Comparison of ENCODE assay signal across 8 cellular contexts in genomic region chr1:52601976-52602327, GRCh38. TPM values are rescaled to one million over a fixed set of nuclear protein-coding genes. Genes with fewer than 3 reads are reported as not detected.
A peak's percentile ranks its signal among the peaks of the same experiment; 100 is the strongest.
DNase-seq lines count a peak whose midpoint lies in the region; ATAC-seq and TF ChIP-seq lines count a peak whose summit lies in the region.

No MANE protein-coding gene starts in this region.

- peak overlapping the region; percentile 69 for H3K27ac ChIP-seq in CD4-positive, alpha-beta memory T cell (ENCODE audit: low read depth, low read length)
- H3K27ac ChIP-seq in RWPE2 (ENCODE audit: poor library complexity, severe bottlenecking) (no peak overlapping the region), osteoblast (ENCODE audit: low read depth, low read length) (peak overlapping the region; percentile 68)

- H3K4me3 Mint-ChIP-seq in CD4-positive, alpha-beta memory T cell: peak overlapping the region; percentile 60 to 91 (median 86)

- H3K36me3 Mint-ChIP-seq in CD4-positive, alpha-beta memory T cell: peaks cover 11 to 19% of the 10 kb centered on the region in 2 donors

- H4K20me1 ChIP-seq in osteoblast (ENCODE audit: insufficient read depth, low read length): no peaks in the 10 kb centered on the region

- peaks cover 0 to 2% (median 0%) of the 10 kb centered on the region in 8 donors for H3K9me3 Mint-ChIP-seq in CD4-positive, alpha-beta memory T cell

- intact Hi-C loops in CD4-positive, alpha-beta memory T cell (cut with micrococcal nuclease): loop anchor here (1.0 to 10.0 kb wide), 4 partner anchors 35 to 178 kb away; partner anchors contain the start of gene TUT4

- DNase-seq in CD4-positive, alpha-beta memory T cell: no peak
- DNase-seq in RWPE2 (ENCODE audit: low spot score): no peak
- no peak for DNase-seq in fibroblast of mammary gland (ENCODE audit: low read depth)
- no peak for DNase-seq in osteoblast (ENCODE audit: insufficient read length, low spot score, missing footprints)
- no peak for DNase-seq in activated gamma-delta T cell (lab: John Stamatoyannopoulos, UW)

- H3K36me3 ChIP-seq in CD4-positive, alpha-beta memory T cell (ENCODE audit: insufficient read depth, low read length): peaks cover 7% of the 10 kb centered on the region
- H3K36me3 ChIP-seq in RWPE2 (ENCODE audit: low read depth) (no peaks in the 10 kb centered on the region), osteoblast (ENCODE audit: insufficient read depth, low read length) (peaks cover 2% of the 10 kb centered on the region)

- no peaks in the 10 kb centered on the region for H3K9me3 ChIP-seq in CD4-positive, alpha-beta memory T cell (ENCODE audit: control insufficient read depth in 1 of 2, low read length in 2 of 2)
- H3K9me3 ChIP-seq in RWPE2 (ENCODE audit: severe bottlenecking): no peaks in the 10 kb centered on the region
- no peaks in the 10 kb centered on the region for H3K9me3 ChIP-seq in osteoblast (ENCODE audit: low read depth, low read length)

- TF ChIP-seq CTCF in RWPE2 (IDR thresholded peaks at IDR 0.05; ENCODE audit: poor library complexity, severe bottlenecking) (no peak), fibroblast of mammary gland (conservative IDR thresholded peaks at IDR 0.05; ENCODE audit: control insufficient read depth, insufficient read depth, low read depth, low read length) (no peak), osteoblast (IDR thresholded peaks at IDR 0.05; ENCODE audit: extremely low read depth, low read depth, low read length) (no peak)

- H3K4me3 ChIP-seq in CD4-positive, alpha-beta memory T cell (ENCODE audit: low read length in 2 of 2): peak overlapping the region; percentile 53 to 60
- peak overlapping the region; percentile 27 for H3K4me3 ChIP-seq in RWPE2 (ENCODE audit: severe bottlenecking)
- peak overlapping the region; percentile 40 for H3K4me3 ChIP-seq in fibroblast of mammary gland (ENCODE audit: control insufficient read depth, low read depth, low read length)
- H3K4me3 ChIP-seq in osteoblast (ENCODE audit: insufficient read depth, low read length): peak overlapping the region; percentile 71

- H3K27me3 Mint-ChIP-seq in CD4-positive, alpha-beta memory T cell: no peaks in the 10 kb centered on the region

- no peaks in the 10 kb centered on the region for H3K27me3 ChIP-seq in CD4-positive, alpha-beta memory T cell (ENCODE audit: insufficient read depth, low read length)
- H3K27me3 ChIP-seq in RWPE2 (ENCODE audit: insufficient read depth, poor library complexity, severe bottlenecking): no peaks in the 10 kb centered on the region
- H3K27me3 ChIP-seq in osteoblast (ENCODE audit: insufficient read depth, low read length): no peaks in the 10 kb centered on the region

- H3K79me2 ChIP-seq in osteoblast (ENCODE audit: insufficient read depth, low read length): peaks cover 20% of the 10 kb centered on the region

- peak overlapping the region; percentile 80 to 96 (median 88) for H3K27ac Mint-ChIP-seq in CD4-positive, alpha-beta memory T cell

- H3K4me1 Mint-ChIP-seq in CD4-positive, alpha-beta memory T cell: peaks cover 36 to 56% (median 46%) of the 10 kb centered on the region in 4 donors

- peak overlapping the region; percentile 88 for H2AFZ ChIP-seq in osteoblast (ENCODE audit: low read length)

- peaks cover 39% of the 10 kb centered on the region for H3K4me1 ChIP-seq in CD4-positive, alpha-beta memory T cell (ENCODE audit: insufficient read depth, low read length)
- H3K4me1 ChIP-seq in RWPE2 (ENCODE audit: insufficient read depth, poor library complexity, severe bottlenecking): no peaks in the 10 kb centered on the region
- H3K4me1 ChIP-seq in osteoblast (ENCODE audit: insufficient read depth, low read length): peaks cover 20% of the 10 kb centered on the region

- H3K4me2 ChIP-seq in osteoblast (ENCODE audit: insufficient read depth, low read length): peak overlapping the region; percentile 86

- POLR2A ChIA-PET in CD4-positive, alpha-beta memory T cell (lab: Charles Lee; ENCODE audit: partially characterized antibody): interaction anchor here (0.9 to 10.4 kb wide), 8 partner anchors 8 to 237 kb away, joined by 3 to 188 read pairs (median 4); partner anchors contain the start of genes SHISAL2A and TUT4

- no peak for ATAC-seq in RWPE2 (ENCODE audit: low read depth)
- ATAC-seq in HG03139 (IDR thresholded peaks at IDR 0.05; ENCODE audit: unreplicated experiment): no peak
- ATAC-seq in GM18520 (IDR thresholded peaks at IDR 0.05; ENCODE audit: unreplicated experiment): no peak
- no peak for ATAC-seq in HG02571 (IDR thresholded peaks at IDR 0.05; ENCODE audit: unreplicated experiment)

- CTCF ChIA-PET in CD4-positive, alpha-beta memory T cell (lab: Charles Lee; ENCODE audit: partially characterized antibody): interaction anchor here (1.0 to 1.1 kb wide), 2 partner anchors 64 to 196 kb away, joined by 3 to 5 read pairs; no protein-coding TSS in a partner anchor

RNA-seq across cellular contexts. Expression of gene GPX7, which starts 0.2 kb away (rescaled TPM):
- 10 to 100 TPM; 26.3 to 27.5 TPM for total RNA-seq in CD4-positive, alpha-beta memory T cell
- 10 to 100 TPM; 34.1 to 34.4 TPM for polyA plus RNA-seq in CD4-positive, alpha-beta memory T cell
- total RNA-seq in osteoblast: 73.5 and 74.0 TPM in 2 replicates

RNA-seq across cellular contexts. Expression of gene SHISAL2A, which starts 31.0 kb away (rescaled TPM):
- total RNA-seq in CD4-positive, alpha-beta memory T cell: 10 to 100 TPM; 64.8 to 75.6 TPM
- polyA plus RNA-seq in CD4-positive, alpha-beta memory T cell: 1 to 10 TPM; 3.2 to 8.4 TPM
- total RNA-seq in osteoblast: not detected in 2 replicates

RNA-seq across cellular contexts. Expression of gene TUT4, which starts 49.1 kb away (rescaled TPM):
- 100 to 1,000 TPM; 151 to 159 TPM for total RNA-seq in CD4-positive, alpha-beta memory T cell
- polyA plus RNA-seq in CD4-positive, alpha-beta memory T cell: 10 to 100 TPM; 22.4 to 42.7 TPM
- total RNA-seq in osteoblast: 42.1 and 44.2 TPM in 2 replicates

Comparison
In these comparisons a context has a peak if more than half of its experiments do, and no peak if none do; other contexts are left out.
1. RNA of gene SHISAL2A, which starts 31.0 kb away (total RNA-seq): 64.8 to 75.6 TPM in CD4-positive, alpha-beta memory T cell; not detected in osteoblast; every median in the first group is over 10 times any median in the second.
2. Peak in every context shown above with its lines, with median percentiles within 50 percentile points of each other: H3K4me3 ChIP-seq.